In genomic region chr6:38234934-38235678, GRCh38 we compare ENCODE assay signal across 11 cellular contexts.
DNase-seq lines count a peak whose midpoint lies in the region; ATAC-seq, FAIRE-seq and TF ChIP-seq lines count a peak whose summit lies in the region.
"Had no signal": no experiment of that assay in that cellular context is flagged by ENCODE, and none has a peak within 500 bp of the region (broad histone marks: within the 10 kb centered on the region; RNA-seq: fewer than 3 reads in every experiment).

No MANE protein-coding gene starts in this region.

- H3K9me3 ChIP-seq in MG63: no peaks in the 10 kb centered on the region

- peak overlapping the region; percentile 73 for H3K27ac ChIP-seq in VCaP
- H3K27ac ChIP-seq: cardiac muscle cell had no signal

- DNase-seq in GM18507 (ENCODE audit: extremely low spot score, insufficient read length, low read depth): no peak
- no peak for DNase-seq in HuH-7 (ENCODE audit: low spot score)
- DNase-seq in MG63: no peak
- DNase-seq in activated CD8-positive, alpha-beta memory T cell treated with anti-CD3 and anti-CD28 coated beads, Interleukin-2, amount 50 U/mL, for 4 hours: no peak
- DNase-seq in nucleus accumbens (lab: John Stamatoyannopoulos, UW): no peak
- DNase-seq: activated T-cell treated with anti-CD3 and anti-CD28 coated beads for 4 hours, NCI-H2227 treated with DMSO at 0.1 percent for 48 hours had no signal

- FAIRE-seq in GM18507 (lab: Jason Lieb, UNC): peak; percentile 73

- H3K27me3 ChIP-seq in MG63: no peaks in the 10 kb centered on the region
- H3K27me3 ChIP-seq: cardiac muscle cell had no signal

- ATAC-seq in GM21390 (IDR thresholded peaks at IDR 0.05; ENCODE audit: unreplicated experiment) (peak; percentile 92), HG03066 (IDR thresholded peaks at IDR 0.05; ENCODE audit: low read depth, unreplicated experiment) (peak; percentile 70)

- no peaks in the 10 kb centered on the region for H3K36me3 ChIP-seq in MG63
- H3K36me3 ChIP-seq: cardiac muscle cell had no signal

- no peak overlapping the region for H3K4me3 ChIP-seq in MG63
- H3K4me3 ChIP-seq: cardiac muscle cell had no signal

- TF ChIP-seq CTCF in VCaP (conservative IDR thresholded peaks at IDR 0.05): no peak
